ENCODE assay signal across 11 cellular contexts in the genomic region with DNA sequence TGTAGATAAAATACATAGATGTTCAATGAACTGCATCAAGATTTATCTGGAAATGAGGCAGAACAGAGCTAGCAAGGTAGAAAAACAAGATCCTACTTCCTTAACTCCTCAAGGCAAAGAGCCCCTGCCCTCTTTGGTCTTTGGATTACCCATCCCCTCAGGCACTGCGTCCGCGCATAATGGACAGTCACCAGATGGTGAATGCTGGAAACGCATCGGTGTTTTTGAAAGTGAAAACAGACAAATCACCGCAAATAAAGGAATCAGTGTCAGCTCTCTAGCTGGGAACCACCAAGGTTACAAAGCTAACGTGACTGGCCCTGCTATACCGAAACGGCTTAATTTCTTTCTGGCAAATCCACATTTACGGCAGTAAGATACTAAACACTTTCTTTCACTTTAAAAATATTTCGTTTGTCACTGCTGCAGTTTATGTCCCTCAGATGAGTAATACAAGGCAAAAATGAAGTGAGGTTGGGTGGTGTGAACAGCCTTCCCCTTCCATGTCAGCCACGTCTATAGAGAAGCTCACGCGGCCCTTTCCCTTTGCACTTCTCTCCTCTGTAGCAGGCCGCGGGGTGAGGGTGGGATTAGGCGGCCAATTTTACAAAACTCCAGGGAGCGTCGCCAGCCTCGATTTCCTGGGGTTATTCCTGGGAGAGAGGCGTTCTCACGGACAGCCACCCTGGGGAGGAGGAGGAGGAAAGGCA. TPM values are rescaled to one million over a fixed set of nuclear protein-coding genes. Genes with fewer than 3 reads are reported as not detected.
DNase-seq lines count a peak whose midpoint lies in the region; ATAC-seq, FAIRE-seq and TF ChIP-seq lines count a peak whose summit lies in the region.
"Had no signal": no experiment of that assay in that cellular context is flagged by ENCODE, and none has a peak within 500 bp of the region (broad histone marks: within the 10 kb centered on the region; RNA-seq: fewer than 3 reads in every experiment).

No MANE protein-coding gene starts in this region.

- H3K27ac ChIP-seq in heart right ventricle (no peak overlapping the region), muscle layer of duodenum (ENCODE audit: low read length) (no peak overlapping the region)

- no peak for FAIRE-seq in urothelium cell line (lab: Jason Lieb, UNC)
- FAIRE-seq: frontal cortex had no signal

- H3K4me1 ChIP-seq in heart right ventricle = peaks cover 2 to 29% (median 18%) of the 10 kb centered on the region in 9 donors
- H3K4me1 ChIP-seq in muscle layer of duodenum (ENCODE audit: control insufficient read depth in 1 of 2, insufficient read depth in 2 of 2, low read length in 2 of 2) = peaks cover 0 to 34% of the 10 kb centered on the region in 2 donors

- H3K27me3 ChIP-seq in heart right ventricle = peaks cover 21 to 86% (median 70%) of the 10 kb centered on the region in 7 donors
- peaks cover 28% of the 10 kb centered on the region for H3K27me3 ChIP-seq in muscle layer of duodenum (ENCODE audit: low read depth, low read length)

- intact Hi-C loops in heart right ventricle (cut with DNase I) (no loop called here), Right ventricle myocardium superior (cut with DNase I) (no loop called here), posterior cingulate gyrus (cut with DNase I) (no loop called here)

- DNase-seq in heart right ventricle (no peak), Right ventricle myocardium superior (no peak), choroid plexus epithelial cell (ENCODE audit: low read depth) (peak; percentile 12), urothelium cell line (ENCODE audit: low spot score) (peak; percentile 21), posterior cingulate gyrus (no peak), GF-D8 (lab: John Stamatoyannopoulos, UW) (no peak)
- DNase-seq: DMS53, GOT3 had no signal

- H3K4me3 ChIP-seq in heart right ventricle (peak overlapping the region in 9 of 10 donors; percentile 22 to 52 (median 38)), choroid plexus epithelial cell (ENCODE audit: low read depth, low read length) (peak overlapping the region; percentile 45), muscle layer of duodenum (ENCODE audit: low read depth in 1 of 2, low read length in 2 of 2) (peak overlapping the region; percentile 41 to 77)

- no peaks in the 10 kb centered on the region for H3K36me3 ChIP-seq in heart right ventricle
- H3K36me3 ChIP-seq in muscle layer of duodenum (ENCODE audit: control insufficient read depth in 1 of 2, insufficient read depth in 2 of 2, low read length in 2 of 2) = no peaks in the 10 kb centered on the region

- TF ChIP-seq CTCF in heart right ventricle (IDR thresholded peaks at IDR 0.05) (no peak), choroid plexus epithelial cell (conservative IDR thresholded peaks at IDR 0.05; ENCODE audit: low read depth, low read length) (no peak)

- ATAC-seq in heart right ventricle = peak in 1 of 8 donors; percentile 15
- no peak for ATAC-seq in Right ventricle myocardium superior (ENCODE audit: poor library complexity)
- ATAC-seq in GM21576 (IDR thresholded peaks at IDR 0.05; ENCODE audit: unreplicated experiment) = no peak

- H3K9me3 ChIP-seq in heart right ventricle (peaks cover 0 to 14% (median 2%) of the 10 kb centered on the region in 11 donors), muscle layer of duodenum (ENCODE audit: control insufficient read depth in 1 of 2, low read length in 2 of 2) (peaks cover 0 to 6% of the 10 kb centered on the region in 2 donors)

- 6 to 7% methylated on average over 22 of the region's 22 CpGs for WGBS in heart right ventricle, 2 donors

RNA-seq across cellular contexts. Expression of gene GALR1, which starts 0.6 kb away (rescaled TPM):
- total RNA-seq in heart right ventricle = under 1 TPM in 3 of 10 donors, not detected in 7; 0.02 to 0.13 (median 0.02) TPM
- under 1 TPM; under 0.01 to 0.01 TPM for polyA plus RNA-seq in heart right ventricle
- total RNA-seq in Right ventricle myocardium superior = 0.05 TPM

Comparison
In these comparisons a context has a peak if more than half of its experiments do, and no peak if none do; other contexts are left out.
1. DNase-seq: peak in choroid plexus epithelial cell (single experiment) and urothelium cell line (single experiment); none in heart right ventricle (0 of 2), Right ventricle myocardium superior (single experiment), posterior cingulate gyrus (0 of 10) and GF-D8 (single experiment).
2. Peak in every context shown above with its lines, with median percentiles within 50 percentile points of each other: H3K4me3 ChIP-seq.